Comparison of ENCODE assay signal across 4 cellular contexts in genomic region chr7:147971606-147972005, GRCh38.
"Had no signal": no experiment of that assay in that cellular context is flagged by ENCODE, and none has a peak within 500 bp of the region (broad histone marks: within the 10 kb centered on the region; RNA-seq: fewer than 3 reads in every experiment).

No MANE protein-coding gene starts in this region.

- H3K27ac Mint-ChIP-seq: GM23338, H9 had no signal

- H3K4me3 ChIP-seq: GM23338 had no signal

- H3K4me2 ChIP-seq: GM23338 had no signal

- H3K4me1 Mint-ChIP-seq: GM23338, H9 had no signal

- H3K9me3 Mint-ChIP-seq: H9 had no signal

- DNase-seq: H9, HCEC 1CT, IMR-90 had no signal

- H2AFZ ChIP-seq: GM23338 had no signal

- H3K4me3 Mint-ChIP-seq: GM23338, H9 had no signal
